Comparison of ENCODE assay signal across 15 cellular contexts in the genomic region with DNA sequence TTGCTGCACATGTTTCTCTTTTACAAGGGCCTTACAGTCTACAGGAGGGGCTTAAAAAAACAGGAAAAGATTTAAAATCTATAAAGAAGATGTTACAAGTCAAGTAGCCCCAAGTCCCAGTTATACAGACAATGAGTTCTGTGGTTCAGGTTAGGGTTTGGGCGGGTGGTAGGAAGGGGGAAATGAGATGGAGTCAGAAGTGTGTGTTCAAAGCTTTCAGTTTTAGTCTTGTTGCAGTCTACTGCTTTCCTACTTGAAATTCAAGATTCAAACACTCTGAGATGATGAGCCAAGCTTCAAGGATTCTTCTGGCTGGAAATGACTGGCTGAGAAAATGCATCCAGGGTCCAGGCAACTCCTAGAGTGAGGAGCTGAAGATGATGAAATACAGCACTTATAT.
DNase-seq lines count a peak whose midpoint lies in the region; ATAC-seq and TF ChIP-seq lines count a peak whose summit lies in the region.
"Had no signal": no experiment of that assay in that cellular context is flagged by ENCODE, and none has a peak within 500 bp of the region (broad histone marks: within the 10 kb centered on the region; RNA-seq: fewer than 3 reads in every experiment).

No MANE protein-coding gene starts in this region.

- H3K4me3 ChIP-seq in BLaER1 treated with 17β-estradiol and CSF1 and Interleukin-3, amounts not matched to agents 10 nM and 100 nM = no peak overlapping the region
- H3K4me3 ChIP-seq in OCI-LY3 (ENCODE audit: low read length) (peak overlapping the region; percentile 43), dorsolateral prefrontal cortex (no peak overlapping the region)
- H3K4me3 ChIP-seq: GM12878, HAP-1 had no signal

- H3K4me2 ChIP-seq in BLaER1 treated with 17β-estradiol and CSF1 and Interleukin-3, amounts not matched to agents 10 nM and 100 nM = peak overlapping the region; percentile 40 to 68 (median 50); a peak in 19 of 22 replicates
- peak overlapping the region; percentile 79 for H3K4me2 ChIP-seq in OCI-LY3 (ENCODE audit: low read length)

- H3K27me3 ChIP-seq in BLaER1 treated with 17β-estradiol and CSF1 and Interleukin-3, amounts not matched to agents 10 nM and 100 nM = no peaks in the 10 kb centered on the region
- H3K27me3 ChIP-seq in OCI-LY3 (ENCODE audit: low read depth, low read length) (no peaks in the 10 kb centered on the region), dorsolateral prefrontal cortex (peaks cover 0 to 2% (median 0%) of the 10 kb centered on the region in 45 donors)

- no peak overlapping the region for H3K9ac ChIP-seq in BLaER1 treated with 17β-estradiol and CSF1 and Interleukin-3, amounts not matched to agents 10 nM and 100 nM
- peak overlapping the region; percentile 55 for H3K9ac ChIP-seq in OCI-LY3 (ENCODE audit: low read length)

- ATAC-seq in GM21381 (IDR thresholded peaks at IDR 0.05; ENCODE audit: unreplicated experiment) = no peak
- ATAC-seq: GM12878 had no signal

- no peak overlapping the region for H3K27ac ChIP-seq in BLaER1 treated with 17β-estradiol and CSF1 and Interleukin-3, amounts not matched to agents 10 nM and 100 nM
- peak overlapping the region; percentile 86 for H3K27ac ChIP-seq in OCI-LY3 (ENCODE audit: low read length)
- no peak overlapping the region for H3K27ac ChIP-seq in dorsolateral prefrontal cortex

- no peaks in the 10 kb centered on the region for H4K20me1 ChIP-seq in BLaER1 treated with 17β-estradiol and CSF1 and Interleukin-3, amounts not matched to agents 10 nM and 100 nM
- H4K20me1 ChIP-seq in OCI-LY3 (ENCODE audit: insufficient read depth, low read length) = no peaks in the 10 kb centered on the region

- no peaks in the 10 kb centered on the region for H3K79me2 ChIP-seq in OCI-LY3 (ENCODE audit: low read length)

- DNase-seq in DMS79 treated with DMSO at 0.1 percent for 48 hours (lab: John Stamatoyannopoulos, UW) (peak; percentile 91), dorsolateral prefrontal cortex (no peak), NOMO-1 treated with DMSO at 0.1 percent for 48 hours (lab: John Stamatoyannopoulos, UW; ENCODE audit: unreplicated experiment) (no peak)
- DNase-seq: Calu3; CD4-positive, alpha-beta memory T cell; COR-L47; EL; GDM1; GOT3; HFFc6 had no signal

- peaks cover 16 to 60% (median 23%) of the 10 kb centered on the region in 10 experiments for H3K4me1 ChIP-seq in BLaER1 treated with 17β-estradiol and CSF1 and Interleukin-3, amounts not matched to agents 10 nM and 100 nM
- peaks cover 45% of the 10 kb centered on the region for H3K4me1 ChIP-seq in OCI-LY3 (ENCODE audit: low read length)
- H3K4me1 ChIP-seq: HAP-1 had no signal

- intact Hi-C loops in dorsolateral prefrontal cortex (cut with DNase I) = no loop called here

- no peaks in the 10 kb centered on the region for H3K36me3 ChIP-seq in BLaER1 treated with 17β-estradiol and CSF1 and Interleukin-3, amounts not matched to agents 10 nM and 100 nM
- H3K36me3 ChIP-seq in OCI-LY3 (replicated peaks; ENCODE audit: low read depth, low read length) = no peaks in the 10 kb centered on the region
- H3K36me3 ChIP-seq: HAP-1 had no signal

- peak overlapping the region; percentile 76; the same call in 1 of the 2 replicates for H2AFZ ChIP-seq in OCI-LY3 (ENCODE audit: low read depth, low read length)

- no peak for TF ChIP-seq CTCF in OCI-LY3 (IDR thresholded peaks at IDR 0.05; ENCODE audit: low read depth, low read length)
- no peak for TF ChIP-seq CTCF in dorsolateral prefrontal cortex (IDR thresholded peaks at IDR 0.05 in 54 of 56, conservative IDR thresholded peaks at IDR 0.05 in 2 of 56; ENCODE audit: low read depth in 1 of 56, partially characterized antibody in 56 of 56)

- H3K9me3 ChIP-seq in BLaER1 treated with 17β-estradiol and CSF1 and Interleukin-3, amounts not matched to agents 10 nM and 100 nM (replicated peaks in 1 of 11) = no peaks in the 10 kb centered on the region
- no peaks in the 10 kb centered on the region for H3K9me3 ChIP-seq in OCI-LY3 (ENCODE audit: insufficient read depth, low read length)
- H3K9me3 ChIP-seq: HAP-1 had no signal
